Comparison of ENCODE assay signal across 1 cellular context in the genomic region with DNA sequence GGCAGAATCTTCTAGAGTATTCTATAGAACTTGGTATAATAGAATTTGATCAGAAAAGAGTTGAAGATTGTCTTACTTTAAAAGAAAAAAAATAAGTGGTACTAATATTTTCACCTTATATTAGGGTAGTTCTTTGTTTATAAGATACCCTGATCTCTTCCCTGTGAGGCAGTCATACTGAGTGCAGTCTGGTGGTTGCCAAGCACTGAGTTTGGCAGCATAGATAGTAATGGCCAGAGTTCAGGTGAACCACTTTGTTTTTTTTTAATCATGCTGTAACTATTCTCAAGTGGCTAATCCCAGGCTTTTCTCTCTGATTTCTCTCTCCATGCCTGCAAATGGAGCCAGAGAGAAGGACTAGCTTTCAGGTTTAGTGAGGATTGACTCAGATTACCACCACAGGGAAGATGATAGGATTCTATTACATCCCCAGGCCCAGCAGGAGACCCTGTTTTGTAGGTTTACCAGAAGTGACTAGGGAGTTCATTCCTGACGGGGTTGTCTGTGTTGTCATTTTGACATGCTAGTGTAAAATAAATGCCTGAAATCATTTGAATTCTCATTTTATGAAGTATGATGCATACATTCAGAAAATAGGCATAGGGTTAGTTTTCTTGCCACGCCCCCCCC.
TF ChIP-seq lines count a peak whose summit lies in the region.

No MANE protein-coding gene starts in this region.

TF ChIP-seq in GM23338, 12 proteins besides CTCF, POLR2A, EP300 and RAD21 (continued from another document):
- TF ChIP-seq, protein P1, sequence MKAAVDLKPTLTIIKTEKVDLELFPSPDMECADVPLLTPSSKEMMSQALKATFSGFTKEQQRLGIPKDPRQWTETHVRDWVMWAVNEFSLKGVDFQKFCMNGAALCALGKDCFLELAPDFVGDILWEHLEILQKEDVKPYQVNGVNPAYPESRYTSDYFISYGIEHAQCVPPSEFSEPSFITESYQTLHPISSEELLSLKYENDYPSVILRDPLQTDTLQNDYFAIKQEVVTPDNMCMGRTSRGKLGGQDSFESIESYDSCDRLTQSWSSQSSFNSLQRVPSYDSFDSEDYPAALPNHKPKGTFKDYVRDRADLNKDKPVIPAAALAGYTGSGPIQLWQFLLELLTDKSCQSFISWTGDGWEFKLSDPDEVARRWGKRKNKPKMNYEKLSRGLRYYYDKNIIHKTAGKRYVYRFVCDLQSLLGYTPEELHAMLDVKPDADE (IDR thresholded peaks at IDR 0.05), result no peak
- TF ChIP-seq EZH2 (IDR thresholded peaks at IDR 0.05; ENCODE audit: low read depth, unreplicated experiment), result no peak
- TF ChIP-seq STAT1 (IDR thresholded peaks at IDR 0.05; ENCODE audit: unreplicated experiment), result no peak
